9 cellular contexts compared by ENCODE assay signal in the genomic region with DNA sequence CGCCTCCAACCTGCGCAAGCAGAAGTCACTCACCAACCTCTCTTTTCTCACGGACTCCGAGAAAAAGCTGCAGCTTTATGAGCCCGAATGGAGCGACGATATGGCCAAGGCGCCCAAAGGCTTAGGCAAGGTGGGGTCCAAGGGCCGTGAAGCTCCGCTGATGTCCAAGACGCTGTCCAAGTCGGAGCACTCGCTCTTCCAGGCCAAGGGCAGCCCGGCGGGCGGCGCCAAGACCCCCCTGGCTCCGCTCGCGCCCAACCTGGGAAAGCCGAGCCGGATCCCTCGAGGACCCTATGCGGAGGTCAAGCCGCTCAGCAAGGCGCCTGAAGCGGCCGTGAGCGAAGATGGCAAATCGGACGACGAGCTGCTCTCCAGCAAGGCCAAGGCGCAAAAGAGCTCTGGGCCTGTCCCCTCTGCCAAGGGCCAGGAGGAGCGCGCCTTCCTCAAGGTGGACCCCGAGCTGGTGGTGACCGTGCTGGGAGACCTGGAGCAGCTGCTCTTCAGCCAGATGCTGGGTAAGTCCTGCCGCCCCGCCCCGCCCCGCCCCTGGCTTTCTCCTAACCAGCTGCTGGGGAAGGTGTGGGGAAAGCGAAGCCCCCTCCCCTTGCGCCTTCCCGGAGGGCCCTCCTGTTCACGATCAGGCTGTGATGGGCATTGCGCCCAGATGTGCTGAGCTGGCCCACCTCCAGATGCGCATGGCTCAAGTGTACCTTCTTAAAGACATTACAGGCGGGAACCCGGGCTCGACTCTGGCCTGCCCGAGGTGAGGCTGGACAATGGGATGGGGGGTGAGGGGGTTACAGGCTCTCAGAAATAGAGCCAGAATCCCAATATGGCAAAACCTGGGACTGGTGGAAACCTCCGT.
DNase-seq lines count a peak whose midpoint lies in the region; ATAC-seq and TF ChIP-seq lines count a peak whose summit lies in the region.
"Had no signal": no experiment of that assay in that cellular context is flagged by ENCODE, and none has a peak within 500 bp of the region (broad histone marks: within the 10 kb centered on the region; RNA-seq: fewer than 3 reads in every experiment).

No MANE protein-coding gene starts in this region.

- TF ChIP-seq CTCF in AG04450 (IDR thresholded peaks at IDR 0.05; ENCODE audit: low read depth, low read length) (no peak), colonic mucosa (IDR thresholded peaks at IDR 0.05) (no peak)

- ATAC-seq in HG03097 (IDR thresholded peaks at IDR 0.05; ENCODE audit: low FRiP score, unreplicated experiment) (no peak), T-cell (replicated peaks in 1 of 4) (no peak)

- H3K27ac Mint-ChIP-seq in T-cell, result no peak overlapping the region
- H3K27ac Mint-ChIP-seq: T-helper 1 cell treated with Interleukin-12 subunit alpha and Interleukin-12 subunit beta and Interleukin-4 antibody, amounts not matched to agents 30 μg/mL and 1 μg/mL, for 36 hours had no signal

- peaks cover 44 to 52% of the 10 kb centered on the region in 2 donors for H3K27me3 Mint-ChIP-seq in T-cell

- intact Hi-C loops in colonic mucosa (cut with DNase I), result no loop called here

- H3K27me3 ChIP-seq in AG04450 (ENCODE audit: control insufficient read depth, insufficient read depth, low read length), result no peaks in the 10 kb centered on the region
- peaks cover 11% of the 10 kb centered on the region for H3K27me3 ChIP-seq in colonic mucosa
- H3K27me3 ChIP-seq in mucosa of stomach (ENCODE audit: control insufficient read depth, insufficient read depth, low read length), result peaks cover 21% of the 10 kb centered on the region

- H3K27ac ChIP-seq in AG04450 (ENCODE audit: low read depth, low read length) (peak overlapping the region; percentile 73), colonic mucosa (peak overlapping the region; percentile 87)

- H3K4me3 ChIP-seq in AG04450 (ENCODE audit: low read depth, low read length) (peak overlapping the region; percentile 91), colonic mucosa (peak overlapping the region; percentile 70), mucosa of stomach (ENCODE audit: low read length) (peak overlapping the region; percentile 11)

- H3K4me1 ChIP-seq in colonic mucosa (peaks cover 12% of the 10 kb centered on the region), mucosa of stomach (ENCODE audit: control insufficient read depth, insufficient read depth, low read length) (peaks cover 24% of the 10 kb centered on the region)

- peak overlapping the region in 1 of 3 donors; percentile 36 for H3K4me3 Mint-ChIP-seq in T-cell
- H3K4me3 Mint-ChIP-seq: T-helper 1 cell treated with Interleukin-12 subunit alpha and Interleukin-12 subunit beta and Interleukin-4 antibody, amounts not matched to agents 30 μg/mL and 1 μg/mL, for 36 hours had no signal

- H3K36me3 ChIP-seq in colonic mucosa (no peaks in the 10 kb centered on the region), mucosa of stomach (ENCODE audit: control insufficient read depth, insufficient read depth, low read length) (no peaks in the 10 kb centered on the region)

- H3K4me1 Mint-ChIP-seq in T-cell, result peaks cover 0 to 7% (median 5%) of the 10 kb centered on the region in 3 donors

- POLR2A ChIA-PET in AG04450 (lab: Yijun Ruan, JAX), result interaction anchor here (0.6 to 3.6 kb wide), 18 partner anchors 8 to 109 kb away, joined by 3 to 25 read pairs (median 4); no protein-coding TSS in a partner anchor
- POLR2A ChIA-PET in T-cell (lab: Charles Lee), result no interaction called here

- no peaks in the 10 kb centered on the region for H3K36me3 Mint-ChIP-seq in T-cell

- no peaks in the 10 kb centered on the region; the same call in 1 of the 2 replicates for H3K9me3 ChIP-seq in AG04450 (ENCODE audit: control insufficient read depth, insufficient read depth, low read length)
- H3K9me3 ChIP-seq in colonic mucosa, result no peaks in the 10 kb centered on the region
- no peaks in the 10 kb centered on the region for H3K9me3 ChIP-seq in mucosa of stomach (ENCODE audit: control insufficient read depth, low read length)

- CTCF ChIA-PET in AG04450 (lab: Charles Lee), result interaction anchor here (0.6 to 3.3 kb wide), 6 partner anchors 13 to 121 kb away, joined by 3 to 10 read pairs (median 5); no protein-coding TSS in a partner anchor
- CTCF ChIA-PET in T-cell (lab: Charles Lee), result no interaction called here

- no peaks in the 10 kb centered on the region for H3K9me3 Mint-ChIP-seq in T-cell
- H3K9me3 Mint-ChIP-seq: T-helper 1 cell treated with Interleukin-12 subunit alpha and Interleukin-12 subunit beta and Interleukin-4 antibody, amounts not matched to agents 30 μg/mL and 1 μg/mL, for 36 hours had no signal

- DNase-seq in AG04450 (ENCODE audit: low read depth, low spot score), result no peak
- DNase-seq in NCI-H1092 treated with DMSO at 0.1 percent for 48 hours (lab: John Stamatoyannopoulos, UW), result peak; percentile 71
- peak; percentile 59 for DNase-seq in colonic mucosa
- DNase-seq in SKM-1 treated with dmso at 0.1 percent for 144 hours (lab: John Stamatoyannopoulos, UW; ENCODE audit: unreplicated experiment), result no peak
- no peak for DNase-seq in stimulated activated CD4-positive, alpha-beta T cell treated with anti-CD3 and anti-CD28 coated beads, Interleukin-15, amount 100 ng/mL, for 24 hours
- no peak for DNase-seq in T-cell

- H3K9ac ChIP-seq in colonic mucosa (ENCODE audit: low read depth in 2 of 2, low read length in 2 of 2) (peak overlapping the region; percentile 64 to 86), mucosa of stomach (ENCODE audit: low read length) (peak overlapping the region; percentile 68)

Comparison
In these comparisons a context has a peak if more than half of its experiments do, and no peak if none do; other contexts are left out.
1. DNase-seq: peak in NCI-H1092 treated with DMSO at 0.1 percent for 48 hours (single experiment) and colonic mucosa (single experiment); none in AG04450 (single experiment), SKM-1 treated with dmso at 0.1 percent for 144 hours (single experiment), stimulated activated CD4-positive, alpha-beta T cell treated with anti-CD3 and anti-CD28 coated beads, Interleukin-15, amount 100 ng/mL, for 24 hours (single experiment) and T-cell (0 of 34).
2. H3K4me3 ChIP-seq: peak in every context shown above with its lines; median percentile 91 in AG04450; 70 in colonic mucosa; 11 in mucosa of stomach.